ENCODE assay signal across 19 cellular contexts in genomic region chr10:11429439-11430052, GRCh38.
A peak's percentile ranks its signal among the peaks of the same experiment; 100 is the strongest.
DNase-seq lines count a peak whose midpoint lies in the region; ATAC-seq, FAIRE-seq and TF ChIP-seq lines count a peak whose summit lies in the region.
"Had no signal": no experiment of that assay in that cellular context is flagged by ENCODE, and none has a peak within 500 bp of the region (broad histone marks: within the 10 kb centered on the region; RNA-seq: fewer than 3 reads in every experiment).

No MANE protein-coding gene starts in this region.

- H3K4me3 ChIP-seq in right atrium auricular region (no peak overlapping the region), H1 (ENCODE audit: extremely low read depth in 1 of 4, insufficient read depth in 2 of 4, low read depth in 3 of 4, low read length in 4 of 4) (no peak overlapping the region), Karpas-422 (ENCODE audit: low read length) (no peak overlapping the region)
- H3K4me3 ChIP-seq: BLaER1 had no signal

- DNase-seq in cardiac septum (ENCODE audit: low spot score) (peak; percentile 50), right atrium auricular region (ENCODE audit: low spot score) (no peak), RKO (ENCODE audit: low spot score) (peak; percentile 52), H1 (ENCODE audit: low read depth in 1 of 2, low spot score in 2 of 2) (no peak), CD1c-positive myeloid dendritic cell (ENCODE audit: extremely low spot score) (no peak), NCI-H146 (lab: John Stamatoyannopoulos, UW) (no peak), Karpas-422 (no peak)
- no peak for DNase-seq in effector memory CD8-positive, alpha-beta T cell
- DNase-seq: CD8-positive, alpha-beta memory T cell; DMS 273 treated with DMSO at 0.1 percent for 48 hours; MM.1S; NCI-H187 treated with DMSO at 0.1 percent for 48 hours; NCI-H446; NCI-H748 treated with DMSO at 0.1 percent for 48 hours; PC-3; SW 1271 had no signal

- H2BK12ac ChIP-seq in H1 (ENCODE audit: low read depth, low read length), result no peak overlapping the region

- peaks cover 0 to 9% of the 10 kb centered on the region in 2 donors for H3K9me3 ChIP-seq in right atrium auricular region
- H3K9me3 ChIP-seq in H1 (ENCODE audit: insufficient read depth in 2 of 2, low read depth in 1 of 2, low read length in 1 of 2), result peaks cover 0 to 8% of the 10 kb centered on the region in 2 experiments; a peak in 1 of 4 replicates
- no peaks in the 10 kb centered on the region for H3K9me3 ChIP-seq in Karpas-422 (ENCODE audit: low read length)

- 89% methylated on average over 8 of the region's 8 CpGs; no CpG with 5 or more reads in 1 of the 2 experiments for WGBS in H1 (ENCODE audit: extremely low coverage in 1 of 2, insufficient coverage in 1 of 2, insufficient read length in 1 of 2, insufficient replicate concordance in 2 of 2, low coverage in 1 of 2, low lambda C conversion rate in 2 of 2, missing lambda C conversion rate in 1 of 2), 2 experiments

- H2BK15ac ChIP-seq in H1 (ENCODE audit: low read length), result no peak overlapping the region

- H4K20me1 ChIP-seq in H1 (replicated peaks in 1 of 2; ENCODE audit: control insufficient read depth in 1 of 2, insufficient read depth in 2 of 2, low read length in 2 of 2), result no peaks in the 10 kb centered on the region
- H4K20me1 ChIP-seq in Karpas-422 (ENCODE audit: insufficient read depth, low read depth, low read length), result no peaks in the 10 kb centered on the region
- H4K20me1 ChIP-seq: BLaER1 had no signal

- H3K9me3 Mint-ChIP-seq in effector memory CD8-positive, alpha-beta T cell, result peaks cover 4 to 7% of the 10 kb centered on the region in 2 donors

- H3K36me3 ChIP-seq in right atrium auricular region, result no peaks in the 10 kb centered on the region
- no peaks in the 10 kb centered on the region for H3K36me3 ChIP-seq in H1 (ENCODE audit: control insufficient read depth in 2 of 4, insufficient read depth in 4 of 4, low read length in 3 of 4)
- H3K36me3 ChIP-seq in Karpas-422 (ENCODE audit: insufficient read depth, low read length), result no peaks in the 10 kb centered on the region
- H3K36me3 ChIP-seq: BLaER1 had no signal

- peak overlapping the region; percentile 75; the same call in 1 of the 2 replicates for H2BK20ac ChIP-seq in H1 (ENCODE audit: low read length)

- H3K9me2 ChIP-seq in Karpas-422 (replicated peaks; ENCODE audit: insufficient read depth, low read length), result no peaks in the 10 kb centered on the region

- no peak overlapping the region for H2BK120ac ChIP-seq in H1 (replicated peaks; ENCODE audit: low read depth, low read length)

- H3K23me2 ChIP-seq in H1 (ENCODE audit: low read depth, low read length), result no peaks in the 10 kb centered on the region

- POLR2A ChIA-PET in H1 (lab: Charles Lee; ENCODE audit: partially characterized antibody), result no interaction called here

- intact Hi-C loops in cardiac septum (cut with DNase I), result no loop called here

- H3K4me1 Mint-ChIP-seq in effector memory CD8-positive, alpha-beta T cell (ENCODE audit: low read depth in 2 of 2), result peaks cover 18 to 19% of the 10 kb centered on the region in 2 donors

- H3K36me3 Mint-ChIP-seq in effector memory CD8-positive, alpha-beta T cell (ENCODE audit: insufficient read depth), result peaks cover 2% of the 10 kb centered on the region

- H3K4ac ChIP-seq in H1 (replicated peaks; ENCODE audit: insufficient read length, low read depth, low read length), result no peak overlapping the region

- no peak overlapping the region for H2BK5ac ChIP-seq in H1 (ENCODE audit: low read depth, low read length)

- H3K27ac ChIP-seq in right atrium auricular region, result no peak overlapping the region
- no peak overlapping the region for H3K27ac ChIP-seq in H1 (ENCODE audit: low read depth, low read length)
- H3K27ac ChIP-seq in Karpas-422 (ENCODE audit: low read length), result no peak overlapping the region
- H3K27ac ChIP-seq: 22Rv1, BLaER1 had no signal

- no peak overlapping the region for H3K18ac ChIP-seq in H1 (ENCODE audit: extremely low read depth, low read length)

- CTCF ChIA-PET in H1 (lab: Charles Lee; ENCODE audit: partially characterized antibody), result interaction anchor here (0.7 to 1.6 kb wide), 8 partner anchors 12 to 293 kb away, joined by 3 to 7 read pairs (median 4); no protein-coding TSS in a partner anchor

- no peak overlapping the region for H3K23ac ChIP-seq in H1 (ENCODE audit: insufficient read length)

- no peak for ATAC-seq in effector memory CD8-positive, alpha-beta T cell (replicated peaks)
- ATAC-seq: HepG2, PC-3 had no signal

- TF ChIP-seq POLR2A in H1 (IDR thresholded peaks at IDR 0.05; ENCODE audit: control extremely low read depth in 1 of 2, low read depth in 2 of 2, low read length in 2 of 2), result no peak

- H2AFZ ChIP-seq in H1 (ENCODE audit: low read length) (no peak overlapping the region), Karpas-422 (ENCODE audit: low read length) (no peak overlapping the region)

- H3K9ac ChIP-seq in H1 (replicated peaks in 1 of 4; ENCODE audit: extremely low read depth in 1 of 4, low read depth in 3 of 4, low read length in 3 of 4) (no peak overlapping the region), Karpas-422 (ENCODE audit: low read length) (no peak overlapping the region)
- H3K9ac ChIP-seq: BLaER1 had no signal

- FAIRE-seq in H1 (lab: Jason Lieb, UNC), result no peak
- FAIRE-seq: HepG2 had no signal

- no peak overlapping the region for H3K4me2 ChIP-seq in H1 (ENCODE audit: insufficient read depth in 1 of 2, low read depth in 2 of 2, low read length in 2 of 2)
- H3K4me2 ChIP-seq in Karpas-422 (ENCODE audit: low read depth, low read length, poor library complexity, severe bottlenecking), result no peak overlapping the region
- H3K4me2 ChIP-seq: BLaER1 had no signal

- TF ChIP-seq CTCF in right atrium auricular region (IDR thresholded peaks at IDR 0.05) (no peak), H1 (IDR thresholded peaks at IDR 0.05; ENCODE audit: control extremely low read depth in 1 of 3, insufficient read depth in 1 of 3, low read depth in 1 of 3, low read length in 3 of 3) (no peak)

- no peak overlapping the region for H4K5ac ChIP-seq in H1 (ENCODE audit: insufficient read length, low read depth, low read length)

- no peak overlapping the region for H4K8ac ChIP-seq in H1 (ENCODE audit: extremely low read depth, insufficient read depth, low read length)

- no peak for TF ChIP-seq RAD21 in H1 (IDR thresholded peaks at IDR 0.05 in 1 of 2, conservative IDR thresholded peaks at IDR 0.05 in 1 of 2; ENCODE audit: low read depth in 2 of 2, low read length in 2 of 2)

- H2AK5ac ChIP-seq in H1 (ENCODE audit: low read depth, low read length), result peak overlapping the region; percentile 53; the same call in 1 of the 2 replicates

- H3K79me2 ChIP-seq in H1 (ENCODE audit: control insufficient read depth in 1 of 2, insufficient read depth in 2 of 2, low read length in 2 of 2) (no peaks in the 10 kb centered on the region), Karpas-422 (ENCODE audit: low read length) (no peaks in the 10 kb centered on the region)

- no peaks in the 10 kb centered on the region for H3K79me1 ChIP-seq in H1 (ENCODE audit: low read depth, low read length)

- H3K4me3 Mint-ChIP-seq in effector memory CD8-positive, alpha-beta T cell, result no peak overlapping the region
- H3K4me3 Mint-ChIP-seq: CD8-positive, alpha-beta memory T cell had no signal

- no peak overlapping the region for H4K91ac ChIP-seq in H1 (replicated peaks; ENCODE audit: insufficient read length, low read length)

- H3K4me1 ChIP-seq in right atrium auricular region (no peaks in the 10 kb centered on the region), H1 (replicated peaks in 1 of 4; ENCODE audit: control insufficient read depth in 3 of 4, insufficient read depth in 4 of 4, low read length in 3 of 4) (peaks cover 3 to 10% (median 6%) of the 10 kb centered on the region in 4 experiments; a peak in 6 of 7 replicates), Karpas-422 (ENCODE audit: low read length) (peaks cover 27% of the 10 kb centered on the region)

- no peak overlapping the region for H3K56ac ChIP-seq in H1 (replicated peaks; ENCODE audit: insufficient read length, low read depth, low read length)

- H3K27ac Mint-ChIP-seq in effector memory CD8-positive, alpha-beta T cell, result no peak overlapping the region
- H3K27ac Mint-ChIP-seq: CD8-positive, alpha-beta memory T cell had no signal

- no peak for TF ChIP-seq EP300 in H1 (IDR thresholded peaks at IDR 0.05; ENCODE audit: borderline replicate concordance in 1 of 2, low read depth in 2 of 2, low read length in 2 of 2)

- H3K27me3 Mint-ChIP-seq in effector memory CD8-positive, alpha-beta T cell, result no peaks in the 10 kb centered on the region

- no peak overlapping the region for H3K14ac ChIP-seq in H1 (ENCODE audit: insufficient read length)

- no peaks in the 10 kb centered on the region for H3K27me3 ChIP-seq in right atrium auricular region
- H3K27me3 ChIP-seq in H1 (replicated peaks in 1 of 4; ENCODE audit: control insufficient read depth in 3 of 4, extremely low read depth in 1 of 4, insufficient read depth in 3 of 4, low read length in 3 of 4), result no peaks in the 10 kb centered on the region; a peak in 1 of 7 replicates
- no peaks in the 10 kb centered on the region for H3K27me3 ChIP-seq in Karpas-422 (ENCODE audit: low read length)
- H3K27me3 ChIP-seq: BLaER1 had no signal

TF ChIP-seq in H1, 55 proteins besides CTCF, POLR2A, EP300 and RAD21 (continues in another document):
- no peak for TF ChIP-seq CREB1 (IDR thresholded peaks at IDR 0.05)
- TF ChIP-seq POU5F1 (IDR thresholded peaks at IDR 0.05; ENCODE audit: low read depth, low read length), result no peak
- TF ChIP-seq SRF (IDR thresholded peaks at IDR 0.05; ENCODE audit: low read depth, low read length), result no peak
- no peak for TF ChIP-seq KDM1A (IDR thresholded peaks at IDR 0.05; ENCODE audit: borderline replicate concordance, low read length)
- no peak for TF ChIP-seq POLR2AphosphoS5 (IDR thresholded peaks at IDR 0.05; ENCODE audit: low read depth, low read length)
- no peak for TF ChIP-seq CBX8 (IDR thresholded peaks at IDR 0.05; ENCODE audit: borderline replicate concordance, low read depth, low read length)
- TF ChIP-seq SUZ12 (IDR thresholded peaks at IDR 0.05; ENCODE audit: low read length), result no peak
- TF ChIP-seq RBBP5 (IDR thresholded peaks at IDR 0.05; ENCODE audit: borderline replicate concordance, low read depth, low read length), result no peak
- TF ChIP-seq E2F6 (IDR thresholded peaks at IDR 0.05), result no peak
- no peak for TF ChIP-seq BACH1 (IDR thresholded peaks at IDR 0.05; ENCODE audit: low read length)
- TF ChIP-seq EGR1 (IDR thresholded peaks at IDR 0.05; ENCODE audit: borderline replicate concordance, low read depth, low read length), result no peak

Comparison
In these comparisons a context has a peak if more than half of its experiments do, and no peak if none do; other contexts are left out.
1. DNase-seq: peak in cardiac septum (single experiment) and RKO (single experiment); none in right atrium auricular region (single experiment), H1 (0 of 2), CD1c-positive myeloid dendritic cell (single experiment), effector memory CD8-positive, alpha-beta T cell (0 of 3), NCI-H146 (single experiment) and Karpas-422 (single experiment).